1 cellular context compared by ENCODE assay signal in the genomic region with DNA sequence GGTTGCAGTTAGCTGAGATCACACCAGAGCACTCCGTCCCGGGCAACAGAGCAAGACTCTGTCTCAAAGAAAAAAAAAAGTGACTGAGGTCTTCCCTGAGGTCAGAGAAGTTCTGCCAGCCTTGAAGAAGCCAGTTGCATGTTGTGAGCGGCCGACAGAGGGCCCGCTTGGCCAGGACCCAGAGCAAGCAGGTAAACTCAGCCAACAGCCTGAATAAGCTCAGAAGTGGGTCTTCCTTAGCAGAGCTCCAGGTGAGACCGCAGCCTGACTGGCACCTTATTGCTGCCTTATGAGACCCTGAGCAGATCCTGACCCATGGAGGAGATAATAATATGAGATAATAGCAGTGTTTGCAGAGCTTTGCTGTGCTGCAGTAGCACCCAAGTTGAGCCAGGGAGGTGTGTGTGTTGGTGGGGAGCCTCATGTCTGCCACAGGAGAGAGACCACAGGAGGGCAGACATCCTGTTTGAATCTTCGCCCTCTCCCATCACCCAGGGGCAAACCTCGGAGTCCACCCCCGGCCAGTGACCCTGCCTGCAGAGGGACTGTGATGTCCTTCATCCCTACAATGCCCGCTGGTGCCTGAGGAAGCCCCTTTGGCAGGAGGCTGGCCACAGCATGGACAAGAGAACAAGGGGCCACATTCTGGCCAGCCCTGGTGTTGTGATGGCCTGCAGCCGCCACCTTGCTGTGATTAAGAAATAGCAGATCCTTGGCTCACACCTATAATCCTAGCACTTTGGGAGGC.
TF ChIP-seq lines count a peak whose summit lies in the region.

No MANE protein-coding gene starts in this region.

TF ChIP-seq in H1, 55 proteins besides CTCF, POLR2A, EP300 and RAD21 (continued from another document):
- TF ChIP-seq TCF12 (IDR thresholded peaks at IDR 0.05; ENCODE audit: low read depth, low read length) (no peak), RFX5 (IDR thresholded peaks at IDR 0.05; ENCODE audit: borderline replicate concordance, low read depth, low read length) (no peak)
TF ChIP-seq in H1: peak in this region for 0.
